Comparison of ENCODE assay signal across 8 cellular contexts in the genomic region with DNA sequence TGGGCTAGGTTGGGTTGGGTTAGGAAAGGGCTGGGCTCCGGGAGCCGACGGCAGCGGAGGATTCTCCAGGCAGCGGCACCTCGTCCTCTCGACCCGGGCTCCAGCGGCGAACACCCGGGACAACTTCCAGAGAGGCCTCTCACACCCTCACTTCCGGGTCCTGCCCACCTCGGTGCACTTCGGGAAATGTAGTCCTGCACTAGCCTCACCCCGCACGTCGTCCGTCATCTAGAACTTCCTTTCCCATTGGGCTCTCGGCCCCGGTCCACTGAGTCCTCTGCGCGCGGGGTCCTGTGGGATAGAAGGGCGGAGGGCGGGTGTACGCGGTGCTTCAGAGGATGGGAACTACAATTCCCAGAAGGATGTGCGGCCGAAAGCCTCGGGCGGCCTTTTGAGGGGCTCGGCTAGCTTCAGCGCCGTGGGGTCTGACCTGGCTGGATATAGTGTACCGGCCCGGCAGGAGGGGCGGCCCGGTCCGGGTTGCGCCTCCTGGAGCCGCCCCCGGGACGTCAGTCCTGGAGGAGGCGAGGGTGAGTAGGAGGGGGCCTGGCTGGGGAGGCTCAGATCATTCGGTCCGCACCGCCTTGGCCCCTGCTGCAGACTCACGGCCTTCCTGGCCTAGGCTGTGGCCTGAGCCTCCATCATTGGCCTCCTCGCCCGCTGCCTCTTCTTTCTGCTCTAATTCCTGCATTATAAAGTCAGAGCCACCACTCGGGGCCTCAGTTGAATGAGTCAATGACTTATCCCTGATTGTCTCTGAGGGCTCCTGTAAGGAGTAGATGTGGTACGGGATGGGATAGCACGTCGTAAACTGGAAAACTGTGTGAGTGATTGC. TPM values are rescaled to one million over a fixed set of nuclear protein-coding genes. Genes with fewer than 3 reads are reported as not detected.
DNase-seq lines count a peak whose midpoint lies in the region; ATAC-seq and TF ChIP-seq lines count a peak whose summit lies in the region.

Gene ERP44, minus strand, starts transcription at position 114 of the 835 bp plus-strand sequence. CDS start 160 bp downstream, outside the sequence.
Gene INVS, plus strand, starts transcription at position 357 of the 835 bp plus-strand sequence. CDS start 5,279 bp downstream, outside the sequence.

- TF ChIP-seq CTCF in HFFc6 (IDR thresholded peaks at IDR 0.05) = no peak
- TF ChIP-seq CTCF in NB4 (IDR thresholded peaks at IDR 0.05; ENCODE audit: low read depth, low read length) = no peak
- TF ChIP-seq CTCF in gastroesophageal sphincter (IDR thresholded peaks at IDR 0.05) = no peak
- peak; percentile 38 for TF ChIP-seq CTCF in neutrophil (IDR thresholded peaks at IDR 0.05)

- H3K27me3 ChIP-seq in gastroesophageal sphincter (no peaks in the 10 kb centered on the region), neutrophil (no peaks in the 10 kb centered on the region)

- no peaks in the 10 kb centered on the region for H3K9me3 ChIP-seq in SK-N-MC (ENCODE audit: low read depth, low read length)
- H3K9me3 ChIP-seq in gastroesophageal sphincter = no peaks in the 10 kb centered on the region
- H3K9me3 ChIP-seq in neutrophil = no peaks in the 10 kb centered on the region

- peak within 1 kb of the TSS; percentile 85 for H3K9ac ChIP-seq in SK-N-MC (ENCODE audit: insufficient read length)

- CTCF ChIA-PET in activated naive CD4-positive, alpha-beta T cell treated with anti-CD3 and anti-CD28 coated beads, Interleukin-2, amount 10 ng/mL, durations not matched to agents 7 days and 5 days (lab: Charles Lee) = no interaction called here

- WGBS in gastroesophageal sphincter (ENCODE audit: low coverage in 1 of 2), 2 donors = 0 to 1% methylated on average over 7 to 10 of the region's 54 CpGs

- H3K27ac ChIP-seq in SK-N-MC (peak within 1 kb of the TSS; percentile 43; the same call in 1 of the 2 replicates), gastroesophageal sphincter (peak within 1 kb of the TSS; percentile 77 to 93 (median 90)), neutrophil (peak within 1 kb of the TSS; percentile 89), substantia nigra (ENCODE audit: low read depth, low read length, poor library complexity, severe bottlenecking) (peak within 1 kb of the TSS; percentile 89)

- H3K4me1 ChIP-seq in gastroesophageal sphincter (peaks cover 7 to 43% (median 11%) of the 10 kb centered on the region in 3 donors), neutrophil (ENCODE audit: control insufficient read depth in 1 of 2, insufficient read depth in 1 of 2, low read depth in 1 of 2, low read length in 1 of 2) (peaks cover 21% of the 10 kb centered on the region in 2 experiments)

- ATAC-seq in gastroesophageal sphincter = peak; percentile 99

- H3K4me3 ChIP-seq in NB4 (ENCODE audit: low read depth, low read length) (peak within 1 kb of the TSS; percentile 99), SK-N-MC (peak within 1 kb of the TSS; percentile 93), gastroesophageal sphincter (peak within 1 kb of the TSS; percentile 90 to 97), neutrophil (ENCODE audit: low read depth in 1 of 2, low read length in 1 of 2) (peak within 1 kb of the TSS; percentile 76)

- peaks cover 43% of the 10 kb centered on the region for H3K4me1 Mint-ChIP-seq in HFFc6 (ENCODE audit: low read depth)
- H3K4me1 Mint-ChIP-seq in activated naive CD4-positive, alpha-beta T cell treated with anti-CD3 and anti-CD28 coated beads, Interleukin-2, amount 10 ng/mL, durations not matched to agents 7 days and 5 days = peaks cover 35% of the 10 kb centered on the region

- no peaks in the 10 kb centered on the region for H3K9me3 Mint-ChIP-seq in HFFc6
- H3K9me3 Mint-ChIP-seq in activated naive CD4-positive, alpha-beta T cell treated with anti-CD3 and anti-CD28 coated beads, Interleukin-2, amount 10 ng/mL, durations not matched to agents 7 days and 5 days = no peaks in the 10 kb centered on the region

- no peak for TF ChIP-seq EP300 in gastroesophageal sphincter (IDR thresholded peaks at IDR 0.05)

- H3K36me3 Mint-ChIP-seq in HFFc6 (ENCODE audit: low read depth) = no peaks in the 10 kb centered on the region
- H3K36me3 Mint-ChIP-seq in activated naive CD4-positive, alpha-beta T cell treated with anti-CD3 and anti-CD28 coated beads, Interleukin-2, amount 10 ng/mL, durations not matched to agents 7 days and 5 days = peaks cover 7% of the 10 kb centered on the region

- TF ChIP-seq POLR2A in NB4 (IDR thresholded peaks at IDR 0.05; ENCODE audit: extremely low read depth, insufficient read length) (peak; percentile 76), gastroesophageal sphincter (IDR thresholded peaks at IDR 0.05) (peak; percentile 66 to 87)

- peaks cover 5% of the 10 kb centered on the region for H3K36me3 ChIP-seq in SK-N-MC (ENCODE audit: insufficient read depth, low read length)
- peaks cover 0 to 26% of the 10 kb centered on the region in 2 donors for H3K36me3 ChIP-seq in gastroesophageal sphincter
- no peaks in the 10 kb centered on the region for H3K36me3 ChIP-seq in neutrophil

- peak within 1 kb of the TSS; percentile 99 for H3K4me3 Mint-ChIP-seq in HFFc6
- H3K4me3 Mint-ChIP-seq in activated naive CD4-positive, alpha-beta T cell treated with anti-CD3 and anti-CD28 coated beads, Interleukin-2, amount 10 ng/mL, durations not matched to agents 7 days and 5 days = peak within 1 kb of the TSS; percentile 93

- DNase-seq in GM04503 (ENCODE audit: low read depth) (peak; percentile 95), HFFc6 (peak; percentile 99), NB4 (ENCODE audit: low read depth) (peak; percentile 99), SK-N-MC (ENCODE audit: low read depth, low spot score) (peak; percentile 95), substantia nigra (lab: John Stamatoyannopoulos, UW) (peak; percentile 90 to 100 (median 99))
- DNase-seq in activated naive CD4-positive, alpha-beta T cell treated with anti-CD3 and anti-CD28 coated beads, Interleukin-2, amount 10 ng/mL, durations not matched to agents 7 days and 5 days = peak; percentile 99

- peak within 1 kb of the TSS; percentile 97 for H3K27ac Mint-ChIP-seq in HFFc6
- H3K27ac Mint-ChIP-seq in activated naive CD4-positive, alpha-beta T cell treated with anti-CD3 and anti-CD28 coated beads, Interleukin-2, amount 10 ng/mL, durations not matched to agents 7 days and 5 days = peak within 1 kb of the TSS; percentile 94

- peaks cover 6% of the 10 kb centered on the region for H3K27me3 Mint-ChIP-seq in HFFc6 (ENCODE audit: insufficient read depth)
- no peaks in the 10 kb centered on the region for H3K27me3 Mint-ChIP-seq in activated naive CD4-positive, alpha-beta T cell treated with anti-CD3 and anti-CD28 coated beads, Interleukin-2, amount 10 ng/mL, durations not matched to agents 7 days and 5 days

RNA-seq across cellular contexts. Expression of gene ERP44, which starts in this region (rescaled TPM):
- 10 to 100 TPM; 22.7 to 30.5 (median 27.0) TPM for total RNA-seq in HFFc6 (2021; fragmentation: NEBNext Ultra II Directional; extraction: Animal tissue kit (Norgen Biotek cat#: 25700))
- 10 to 100 TPM; 13.7 to 19.2 (median 13.8) TPM for total RNA-seq in gastroesophageal sphincter

RNA-seq across cellular contexts. Expression of gene INVS, which starts in this region (rescaled TPM):
- 10 to 100 TPM; 13.5 to 16.5 (median 14.6) TPM for total RNA-seq in HFFc6 (2021; fragmentation: NEBNext Ultra II Directional; extraction: Animal tissue kit (Norgen Biotek cat#: 25700))
- 10 to 100 TPM; 18.3 to 35.0 (median 25.6) TPM for total RNA-seq in gastroesophageal sphincter

Comparison
In these comparisons a context has a peak if more than half of its experiments do, and no peak if none do; other contexts are left out.
1. Peak in every context shown above with its lines: DNase-seq, ATAC-seq, H3K4me3 ChIP-seq and H3K27ac ChIP-seq.